Comparison of ENCODE assay signal across 29 cellular contexts in the genomic region with DNA sequence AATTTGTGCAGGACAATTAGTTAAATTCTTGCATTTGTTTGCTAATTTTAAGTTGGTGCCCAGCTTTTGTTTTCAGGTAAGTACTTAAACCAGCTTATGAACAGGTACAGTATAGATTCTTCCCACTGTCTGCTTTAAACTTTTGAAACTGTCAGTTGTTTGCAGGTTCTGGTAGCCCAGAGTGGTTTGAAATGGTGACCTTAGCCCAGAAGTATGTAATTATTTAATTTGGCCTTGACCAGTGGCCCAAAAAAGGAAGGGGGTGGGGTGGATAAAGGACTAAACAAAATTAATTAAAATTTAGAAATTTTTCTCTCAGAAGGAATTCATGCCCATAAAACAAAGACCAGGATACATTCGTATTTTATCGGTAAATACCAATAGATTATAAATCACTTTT.
"Had no signal": no experiment of that assay in that cellular context is flagged by ENCODE, and none has a peak within 500 bp of the region (broad histone marks: within the 10 kb centered on the region; RNA-seq: fewer than 3 reads in every experiment).

No MANE protein-coding gene starts in this region.

- H3K27ac ChIP-seq: neural progenitor cell, ovary, parathyroid adenoma, psoas muscle, stomach, thoracic aorta, thyroid gland, tibial nerve, upper lobe of left lung, vagina had no signal

- ATAC-seq: naive thymus-derived CD4-positive, alpha-beta T cell; natural killer cell; psoas muscle; right cardiac atrium; sciatic nerve; stimulated activated effector memory CD8-positive, alpha-beta T cell treated with anti-CD3 and anti-CD28 coated beads, Interleukin-12 subunit alpha, Interleukin-12 subunit beta, amount 100 ng/mL, for 72 hours; stimulated activated naive B cell treated with anti-CD40 and anti-IgM and Interleukin-4, amounts not matched to agents 10 μg/mL and 1 μg/mL and 100 μg/mL, for 72 hours had no signal

- H3K9me3 ChIP-seq: ovary, psoas muscle, stomach, thoracic aorta, thyroid gland, tibial nerve, upper lobe of left lung, vagina had no signal

- H3K27me3 Mint-ChIP-seq: naive thymus-derived CD4-positive, alpha-beta T cell; progenitor cell of endocrine pancreas; stimulated activated naive B cell treated with anti-CD40 and anti-IgM and Interleukin-4, amounts not matched to agents 10 μg/mL and 1 μg/mL and 100 μg/mL, for 72 hours; stimulated activated naive CD8-positive, alpha-beta T cell treated with anti-CD3 and anti-CD28 coated beads, Interleukin-15, Interleukin-2, amounts not matched to agents 100 ng/mL and 50 ng/mL, for 24 hours had no signal

- H3K4me1 ChIP-seq: neural progenitor cell, parathyroid adenoma, psoas muscle, thyroid gland, tibial nerve, upper lobe of left lung, vagina had no signal

- H3K9ac ChIP-seq: neural progenitor cell, parathyroid adenoma had no signal

- H3K27ac Mint-ChIP-seq: naive thymus-derived CD4-positive, alpha-beta T cell; nephron; neural progenitor cell; stimulated activated effector memory CD8-positive, alpha-beta T cell treated with anti-CD3 and anti-CD28 coated beads, Interleukin-12 subunit alpha, Interleukin-12 subunit beta, amount 100 ng/mL, for 72 hours; stimulated activated naive B cell treated with anti-CD40 and anti-IgM and Interleukin-4, amounts not matched to agents 10 μg/mL and 1 μg/mL and 100 μg/mL, for 72 hours; stimulated activated naive CD8-positive, alpha-beta T cell treated with anti-CD3 and anti-CD28 coated beads, Interleukin-15, Interleukin-2, amounts not matched to agents 100 ng/mL and 50 ng/mL, for 24 hours had no signal

- H3K4me3 Mint-ChIP-seq: naive thymus-derived CD4-positive, alpha-beta T cell; natural killer cell; nephron; neural progenitor cell; stimulated activated effector memory CD8-positive, alpha-beta T cell treated with anti-CD3 and anti-CD28 coated beads, Interleukin-12 subunit alpha, Interleukin-12 subunit beta, amount 100 ng/mL, for 72 hours; stimulated activated naive B cell treated with anti-CD40 and anti-IgM and Interleukin-4, amounts not matched to agents 10 μg/mL and 1 μg/mL and 100 μg/mL, for 72 hours; stimulated activated naive CD8-positive, alpha-beta T cell treated with anti-CD3 and anti-CD28 coated beads, Interleukin-15, Interleukin-2, amounts not matched to agents 100 ng/mL and 50 ng/mL, for 24 hours had no signal

- H3K4me2 ChIP-seq: neural progenitor cell had no signal

- H3K4me3 ChIP-seq: neural progenitor cell, ovary, psoas muscle, stomach, thoracic aorta, thyroid gland, tibial nerve, upper lobe of left lung, vagina had no signal

- DNase-seq: naive thymus-derived CD4-positive, alpha-beta T cell; natural killer cell; occipital lobe; ovary; posterior cingulate gyrus; psoas muscle; right cardiac atrium; small intestine; stimulated activated CD4-positive, alpha-beta T cell treated with anti-CD3 and anti-CD28 coated beads, Interleukin-15, amount 100 ng/mL, for 24 hours; stimulated activated CD4-positive, alpha-beta T cell treated with anti-CD3 and anti-CD28 coated beads, Interleukin-2, amount 100 ng/mL, for 24 hours; stimulated activated CD4-positive, alpha-beta T cell treated with anti-CD3 and anti-CD28 coated beads, Interleukin-2, amount 100 ng/mL, for 48 hours; stimulated activated CD4-positive, alpha-beta T cell treated with anti-CD3 and anti-CD28 coated beads, Interleukin-4, amount 100 ng/mL, for 24 hours; stimulated activated naive B cell treated with anti-CD40 and anti-IgM and Interleukin-4, amounts not matched to agents 10 μg/mL and 1 μg/mL and 100 μg/mL, for 72 hours; stimulated activated naive CD4-positive, alpha-beta T cell treated with Interleukin-2 at 50 U/mL for 16 hours; stomach; thyroid gland; trophoblast cell; upper lobe of left lung had no signal

- H3K27me3 ChIP-seq: neural progenitor cell, ovary, stomach, thyroid gland, tibial nerve, upper lobe of left lung, vagina had no signal

- H3K4me1 Mint-ChIP-seq: nephron; neural progenitor cell; stimulated activated effector memory CD8-positive, alpha-beta T cell treated with anti-CD3 and anti-CD28 coated beads, Interleukin-12 subunit alpha, Interleukin-12 subunit beta, amount 100 ng/mL, for 72 hours; stimulated activated naive B cell treated with anti-CD40 and anti-IgM and Interleukin-4, amounts not matched to agents 10 μg/mL and 1 μg/mL and 100 μg/mL, for 72 hours had no signal

- FAIRE-seq: small intestine, urothelium cell line had no signal

- H3K79me2 ChIP-seq: parathyroid adenoma had no signal

- H3K9me3 Mint-ChIP-seq: naive thymus-derived CD4-positive, alpha-beta T cell; natural killer cell; nephron; neural progenitor cell; stimulated activated effector memory CD8-positive, alpha-beta T cell treated with anti-CD3 and anti-CD28 coated beads, Interleukin-12 subunit alpha, Interleukin-12 subunit beta, amount 100 ng/mL, for 72 hours; stimulated activated naive B cell treated with anti-CD40 and anti-IgM and Interleukin-4, amounts not matched to agents 10 μg/mL and 1 μg/mL and 100 μg/mL, for 72 hours; stimulated activated naive CD8-positive, alpha-beta T cell treated with anti-CD3 and anti-CD28 coated beads, Interleukin-15, Interleukin-2, amounts not matched to agents 100 ng/mL and 50 ng/mL, for 24 hours had no signal

- H2AFZ ChIP-seq: neural progenitor cell, parathyroid adenoma had no signal

- H3K36me3 ChIP-seq: ovary, thoracic aorta had no signal
